Comparison of ENCODE assay signal across 8 cellular contexts in genomic region chr7:20064974-20065862, GRCh38.
DNase-seq lines count a peak whose midpoint lies in the region; ATAC-seq and TF ChIP-seq lines count a peak whose summit lies in the region.

No MANE protein-coding gene starts in this region.

- H3K36me3 Mint-ChIP-seq in activated naive CD4-positive, alpha-beta T cell treated with anti-CD3 and anti-CD28 coated beads, Interleukin-2, amount 10 ng/mL, durations not matched to agents 7 days and 5 days, result no peaks in the 10 kb centered on the region

- in situ Hi-C loops in gastrocnemius medialis (cut with MboI; ENCODE audit: low sequenced_read_pairs in 4 of 4), result no loop called here

- H3K9me3 ChIP-seq in BE2C (0 out of 2 replicates have a peak, but pooled peaks cover 4% of the 10 kb centered on the region), gastrocnemius medialis (no peaks in the 10 kb centered on the region)

- peak; percentile 40 for DNase-seq in activated naive CD4-positive, alpha-beta T cell treated with anti-CD3 and anti-CD28 coated beads, Interleukin-2, amount 10 ng/mL, durations not matched to agents 7 days and 5 days
- no peak for DNase-seq in activated naive CD4-positive, alpha-beta T cell treated with Interleukin-2 at 50 U/mL for 16 hours
- DNase-seq in RKO (ENCODE audit: low spot score) (peak; percentile 2), iris pigment epithelial cell (ENCODE audit: low read depth) (peak; percentile 49), BE2C (no peak), gastrocnemius medialis (no peak)
- no peak for DNase-seq in stimulated activated CD4-positive, alpha-beta T cell treated with anti-CD3 and anti-CD28 coated beads, Interleukin-4, amount 100 ng/mL, for 1 hour

- peaks cover 9% of the 10 kb centered on the region for H3K9me3 Mint-ChIP-seq in activated naive CD4-positive, alpha-beta T cell treated with anti-CD3 and anti-CD28 coated beads, Interleukin-2, amount 10 ng/mL, durations not matched to agents 7 days and 5 days

- H3K4me3 ChIP-seq in BE2C (ENCODE audit: low read depth, low read length), result no peak overlapping the region
- H3K4me3 ChIP-seq in gastrocnemius medialis, result no peak overlapping the region

- TF ChIP-seq POLR2A in gastrocnemius medialis (IDR thresholded peaks at IDR 0.05), result no peak

- H3K36me3 ChIP-seq in BE2C (no peaks in the 10 kb centered on the region), gastrocnemius medialis (no peaks in the 10 kb centered on the region)

- ATAC-seq in HG02852 (IDR thresholded peaks at IDR 0.05; ENCODE audit: unreplicated experiment) (peak; percentile 100), gastrocnemius medialis (no peak)

- TF ChIP-seq CTCF in BE2C (IDR thresholded peaks at IDR 0.05; ENCODE audit: low read depth, low read length) (no peak), gastrocnemius medialis (IDR thresholded peaks at IDR 0.05 in 4 of 5, conservative IDR thresholded peaks at IDR 0.05 in 1 of 5) (no peak)

- no peak overlapping the region for H3K4me3 Mint-ChIP-seq in activated naive CD4-positive, alpha-beta T cell treated with anti-CD3 and anti-CD28 coated beads, Interleukin-2, amount 10 ng/mL, durations not matched to agents 7 days and 5 days

- H3K4me1 ChIP-seq in BE2C (no peaks in the 10 kb centered on the region), gastrocnemius medialis (no peaks in the 10 kb centered on the region)

- no peak overlapping the region for H3K27ac ChIP-seq in gastrocnemius medialis

- intact Hi-C loops in gastrocnemius medialis (cut with DNase I; ENCODE audit: low total_unique reads), result no loop called here

- H3K27ac Mint-ChIP-seq in activated naive CD4-positive, alpha-beta T cell treated with anti-CD3 and anti-CD28 coated beads, Interleukin-2, amount 10 ng/mL, durations not matched to agents 7 days and 5 days, result no peak overlapping the region

- CTCF ChIA-PET in activated naive CD4-positive, alpha-beta T cell treated with anti-CD3 and anti-CD28 coated beads, Interleukin-2, amount 10 ng/mL, durations not matched to agents 7 days and 5 days (lab: Charles Lee), result no interaction called here

- H3K4me1 Mint-ChIP-seq in activated naive CD4-positive, alpha-beta T cell treated with anti-CD3 and anti-CD28 coated beads, Interleukin-2, amount 10 ng/mL, durations not matched to agents 7 days and 5 days, result peaks cover 12% of the 10 kb centered on the region

- H3K27me3 Mint-ChIP-seq in activated naive CD4-positive, alpha-beta T cell treated with anti-CD3 and anti-CD28 coated beads, Interleukin-2, amount 10 ng/mL, durations not matched to agents 7 days and 5 days, result no peaks in the 10 kb centered on the region

- H3K27me3 ChIP-seq in BE2C, result no peaks in the 10 kb centered on the region
- H3K27me3 ChIP-seq in gastrocnemius medialis, result no peaks in the 10 kb centered on the region

Comparison
In these comparisons a context has a peak if more than half of its experiments do, and no peak if none do; other contexts are left out.
1. DNase-seq: peak in activated naive CD4-positive, alpha-beta T cell treated with anti-CD3 and anti-CD28 coated beads, Interleukin-2, amount 10 ng/mL, durations not matched to agents 7 days and 5 days (single experiment), RKO (single experiment) and iris pigment epithelial cell (single experiment); none in activated naive CD4-positive, alpha-beta T cell treated with Interleukin-2 at 50 U/mL for 16 hours (single experiment), BE2C (single experiment), stimulated activated CD4-positive, alpha-beta T cell treated with anti-CD3 and anti-CD28 coated beads, Interleukin-4, amount 100 ng/mL, for 1 hour (single experiment) and gastrocnemius medialis (0 of 2).